In genomic region chr20:32333181-32333987, GRCh38 we compare ENCODE assay signal across 8 cellular contexts.
DNase-seq lines count a peak whose midpoint lies in the region; ATAC-seq lines count a peak whose summit lies in the region.

No MANE protein-coding gene starts in this region.

- ATAC-seq in HG02938 (IDR thresholded peaks at IDR 0.05; ENCODE audit: unreplicated experiment): peak; percentile 48

- DNase-seq in NK-92 treated with Interleukin-12 subunit alpha and Interleukin-12 subunit beta, amount 100 ng/mL, for 24 hours (lab: John Stamatoyannopoulos, UW): peak; percentile 23
- DNase-seq in NK-92 (lab: John Stamatoyannopoulos, UW; ENCODE audit: unreplicated experiment) (no peak), pons (ENCODE audit: low spot score) (no peak), COLO829 (ENCODE audit: low spot score) (no peak), NCI-H1436 (lab: John Stamatoyannopoulos, UW) (no peak)
- peak; percentile 78 for DNase-seq in activated T-cell treated with anti-CD3 and anti-CD28 coated beads, Interleukin-2, amount 50 U/mL, for 48 hours
- peak in 2 of 3 experiments; percentile 35 to 57 for DNase-seq in stimulated activated CD4-positive, alpha-beta T cell treated with anti-CD3 and anti-CD28 coated beads, TNF-alpha, amount 100 ng/mL, for 24 hours (ENCODE audit: low read depth in 3 of 3)

Comparison
In these comparisons a context has a peak if more than half of its experiments do, and no peak if none do; other contexts are left out.
1. DNase-seq: peak in NK-92 treated with Interleukin-12 subunit alpha and Interleukin-12 subunit beta, amount 100 ng/mL, for 24 hours (single experiment), activated T-cell treated with anti-CD3 and anti-CD28 coated beads, Interleukin-2, amount 50 U/mL, for 48 hours (2 of 2) and stimulated activated CD4-positive, alpha-beta T cell treated with anti-CD3 and anti-CD28 coated beads, TNF-alpha, amount 100 ng/mL, for 24 hours (2 of 3); none in NK-92 (single experiment), pons (single experiment), COLO829 (single experiment) and NCI-H1436 (single experiment).